ENCODE assay signal across 1 cellular context in the genomic region with DNA sequence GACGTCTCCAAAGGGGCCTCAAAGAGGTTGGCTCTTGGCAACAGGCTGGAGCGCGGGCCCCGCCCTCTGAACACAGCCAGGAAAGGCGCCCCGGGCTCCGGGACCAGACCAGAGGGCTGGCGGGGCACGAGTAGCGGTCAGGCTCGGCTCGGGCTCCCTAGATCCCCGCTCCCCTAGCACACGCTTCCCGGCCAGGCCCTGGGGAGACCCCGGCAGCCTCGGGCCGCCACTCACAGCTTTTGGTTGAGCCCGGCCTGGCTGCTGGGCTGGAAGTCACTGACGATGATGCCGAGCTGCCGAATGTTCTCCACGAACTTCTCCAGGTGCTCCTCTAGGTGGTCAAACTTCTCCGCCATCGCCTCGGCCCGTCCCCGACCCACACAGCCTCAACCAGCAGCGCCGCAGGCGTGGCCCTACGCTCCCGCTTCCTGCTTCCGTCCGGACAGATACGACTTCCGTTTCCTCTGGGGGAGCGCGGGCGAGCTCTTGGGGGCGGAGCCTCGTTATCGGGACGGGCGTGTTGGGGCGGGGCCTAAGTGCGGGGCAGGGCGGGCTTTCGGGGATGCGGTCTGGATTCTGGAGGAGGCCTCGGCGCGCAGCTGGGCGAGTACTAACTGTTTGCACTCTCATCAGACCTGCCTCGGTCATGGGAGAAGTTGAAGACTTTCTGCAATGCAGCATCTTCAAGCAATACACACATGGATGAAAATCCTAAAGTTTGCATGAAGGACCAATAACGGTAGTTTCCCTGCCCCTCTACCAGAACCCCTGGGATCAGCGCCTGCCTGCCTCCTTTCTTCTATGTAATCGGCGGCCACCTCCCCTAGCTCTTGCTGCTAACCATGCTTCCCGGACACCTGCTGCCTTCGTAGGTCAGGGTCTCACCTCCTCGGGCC.
TF ChIP-seq lines count a peak whose summit lies in the region.

A gene with protein sequence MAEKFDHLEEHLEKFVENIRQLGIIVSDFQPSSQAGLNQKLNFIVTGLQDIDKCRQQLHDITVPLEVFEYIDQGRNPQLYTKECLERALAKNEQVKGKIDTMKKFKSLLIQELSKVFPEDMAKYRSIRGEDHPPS (minus strand): TSS at position 420 of the 896 bp plus-strand sequence. CDS start 64 bp downstream, at position 356.

TF ChIP-seq in A549, 52 proteins besides CTCF, POLR2A, EP300 and RAD21 (continued from another document):
- TF ChIP-seq MAX (IDR thresholded peaks at IDR 0.05) = peak; percentile 85
- TF ChIP-seq E2F6 (IDR thresholded peaks at IDR 0.05; ENCODE audit: borderline replicate concordance, low read depth) = peak; percentile 69; the same call in 1 of the 2 replicates
- TF ChIP-seq RCOR1 (IDR thresholded peaks at IDR 0.05; ENCODE audit: low read depth, low read length) = no peak
- TF ChIP-seq HDAC2 (IDR thresholded peaks at IDR 0.05) = no peak
- peak; percentile 49 for TF ChIP-seq MYC (IDR thresholded peaks at IDR 0.05; ENCODE audit: borderline replicate concordance, low read length)
- no peak for TF ChIP-seq TP53 (CRISPR knock-in tag; IDR thresholded peaks at IDR 0.05)
- peak in 1 of 2 experiments; percentile 83; a peak in 3 of 5 replicates for TF ChIP-seq JUN (IDR thresholded peaks at IDR 0.05)
